9 cellular contexts compared by ENCODE assay signal in the genomic region with DNA sequence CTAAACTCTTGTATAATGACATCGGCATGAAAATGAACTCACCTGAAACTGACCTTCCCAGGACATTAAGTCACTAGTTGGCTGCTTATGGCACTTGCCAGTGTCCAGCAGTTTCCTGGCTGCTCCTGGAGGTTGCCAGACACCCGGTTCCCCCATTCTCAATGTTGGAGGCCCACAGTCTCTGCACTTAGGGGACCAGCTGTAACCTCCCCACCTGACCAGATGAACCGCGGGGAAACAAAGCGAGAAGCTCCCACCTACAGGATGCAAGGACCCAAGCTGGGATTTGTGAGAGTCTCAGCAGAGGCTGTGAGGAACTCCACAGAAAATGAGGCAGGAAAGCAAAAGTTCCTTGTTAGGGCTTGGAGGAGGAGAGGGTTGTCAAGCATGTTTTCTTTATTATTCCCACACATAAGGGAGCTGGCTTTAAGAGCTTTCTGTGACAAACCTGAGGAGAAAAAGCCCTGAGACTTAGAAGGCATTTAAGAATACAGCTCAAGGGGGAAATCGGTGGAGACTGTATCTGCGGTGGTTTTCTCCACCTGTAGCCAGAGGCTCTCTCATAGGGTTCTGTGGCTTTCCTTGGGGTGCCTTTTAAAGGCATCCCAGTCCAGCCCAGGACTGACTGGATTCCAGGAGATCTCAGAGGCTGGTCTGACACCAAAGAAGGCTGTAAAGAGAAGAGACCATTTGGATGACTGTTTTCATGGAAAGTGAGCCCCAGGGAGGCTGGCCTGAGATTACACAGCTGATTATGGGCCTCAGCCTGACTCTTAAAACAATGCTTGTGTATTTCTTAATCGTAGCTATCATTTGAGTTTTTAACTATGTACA. TPM values are rescaled to one million over a fixed set of nuclear protein-coding genes. Genes with fewer than 3 reads are reported as not detected.
DNase-seq lines count a peak whose midpoint lies in the region; ATAC-seq and TF ChIP-seq lines count a peak whose summit lies in the region.
"Had no signal": no experiment of that assay in that cellular context is flagged by ENCODE, and none has a peak within 500 bp of the region (broad histone marks: within the 10 kb centered on the region; RNA-seq: fewer than 3 reads in every experiment).

No MANE protein-coding gene starts in this region.

- peak overlapping the region; percentile 31 for H3K9ac ChIP-seq in HUES48 (ENCODE audit: low read depth, low read length)

- no peaks in the 10 kb centered on the region for H3K36me3 Mint-ChIP-seq in brain
- H3K36me3 Mint-ChIP-seq in mesothelial cell of epicardium, result peaks cover 5% of the 10 kb centered on the region

- H3K4me1 Mint-ChIP-seq in brain, result peaks cover 73% of the 10 kb centered on the region
- H3K4me1 Mint-ChIP-seq in mesothelial cell of epicardium, result peaks cover 72% of the 10 kb centered on the region

- peaks cover 37% of the 10 kb centered on the region for H3K27me3 Mint-ChIP-seq in brain
- no peaks in the 10 kb centered on the region for H3K27me3 Mint-ChIP-seq in mesothelial cell of epicardium (ENCODE audit: low read depth)

- no peak for ATAC-seq in activated CD4-positive, CD25-positive, alpha-beta regulatory T cell treated with anti-CD3 and anti-CD28 coated beads, Interleukin-2, amount 50 U/mL, for 24 hours

- H3K9me3 Mint-ChIP-seq in brain, result no peaks in the 10 kb centered on the region
- no peaks in the 10 kb centered on the region for H3K9me3 Mint-ChIP-seq in mesothelial cell of epicardium
- H3K9me3 Mint-ChIP-seq: dendritic cell treated with granulocyte-macrophage colony-stimulating factor and Interleukin-4, amounts not matched to agents 40 ng/mL and 50 ng/mL, for 4 days had no signal

- peaks cover 63% of the 10 kb centered on the region for H3K36me3 ChIP-seq in HUES48 (ENCODE audit: control insufficient read depth, insufficient read depth, low read length)

- H3K9me3 ChIP-seq in HUES48 (ENCODE audit: control insufficient read depth, insufficient read depth, low read length), result no peaks in the 10 kb centered on the region

- peak overlapping the region; percentile 93 for H3K4me3 ChIP-seq in HUES48 (ENCODE audit: low read depth, low read length)

- TF ChIP-seq CTCF in brain (conservative IDR thresholded peaks at IDR 0.05), result no peak
- TF ChIP-seq CTCF in mesothelial cell of epicardium (IDR thresholded peaks at IDR 0.05; ENCODE audit: unreplicated experiment), result no peak

- H3K27ac ChIP-seq in HUES48 (ENCODE audit: low read depth, low read length), result peak overlapping the region; percentile 88

- no peaks in the 10 kb centered on the region for H3K27me3 ChIP-seq in HUES48 (ENCODE audit: control insufficient read depth, insufficient read depth, low read length)

- peaks cover 65% of the 10 kb centered on the region for H3K4me1 ChIP-seq in HUES48 (ENCODE audit: control insufficient read depth, insufficient read depth, low read length)

- DNase-seq in A172 (ENCODE audit: low spot score) (peak; percentile 35), mesothelial cell of epicardium (ENCODE audit: low spot score in 2 of 2, unreplicated experiment in 2 of 2) (no peak), AG08396 (ENCODE audit: low spot score) (no peak), iPS-NIHi7 (ENCODE audit: extremely low spot score) (no peak), NCI-H2227 (lab: John Stamatoyannopoulos, UW; ENCODE audit: unreplicated experiment) (no peak)

- peak overlapping the region; percentile 81 to 92 (median 86) for H3K4me3 Mint-ChIP-seq in brain
- peak overlapping the region; percentile 74 for H3K4me3 Mint-ChIP-seq in mesothelial cell of epicardium

- peak overlapping the region; percentile 76 to 91 (median 79) for H3K27ac Mint-ChIP-seq in brain
- H3K27ac Mint-ChIP-seq in mesothelial cell of epicardium, result peak overlapping the region; percentile 88

RNA-seq across cellular contexts. Expression of gene TPM1, which starts 4.6 kb away (rescaled TPM):
- total RNA-seq in A172 (2014; rRNA removed; shearing (Covaris generic)), result 666 and 678 TPM in 2 replicates
- 89.6 TPM for polyA plus RNA-seq in brain (ENCODE audit: insufficient read depth, low read depth, low replicate concordance)
- 635 to 667 TPM (median 659 TPM) in 3 replicates for total RNA-seq in mesothelial cell of epicardium
